ENCODE assay signal across 1 cellular context in the genomic region with DNA sequence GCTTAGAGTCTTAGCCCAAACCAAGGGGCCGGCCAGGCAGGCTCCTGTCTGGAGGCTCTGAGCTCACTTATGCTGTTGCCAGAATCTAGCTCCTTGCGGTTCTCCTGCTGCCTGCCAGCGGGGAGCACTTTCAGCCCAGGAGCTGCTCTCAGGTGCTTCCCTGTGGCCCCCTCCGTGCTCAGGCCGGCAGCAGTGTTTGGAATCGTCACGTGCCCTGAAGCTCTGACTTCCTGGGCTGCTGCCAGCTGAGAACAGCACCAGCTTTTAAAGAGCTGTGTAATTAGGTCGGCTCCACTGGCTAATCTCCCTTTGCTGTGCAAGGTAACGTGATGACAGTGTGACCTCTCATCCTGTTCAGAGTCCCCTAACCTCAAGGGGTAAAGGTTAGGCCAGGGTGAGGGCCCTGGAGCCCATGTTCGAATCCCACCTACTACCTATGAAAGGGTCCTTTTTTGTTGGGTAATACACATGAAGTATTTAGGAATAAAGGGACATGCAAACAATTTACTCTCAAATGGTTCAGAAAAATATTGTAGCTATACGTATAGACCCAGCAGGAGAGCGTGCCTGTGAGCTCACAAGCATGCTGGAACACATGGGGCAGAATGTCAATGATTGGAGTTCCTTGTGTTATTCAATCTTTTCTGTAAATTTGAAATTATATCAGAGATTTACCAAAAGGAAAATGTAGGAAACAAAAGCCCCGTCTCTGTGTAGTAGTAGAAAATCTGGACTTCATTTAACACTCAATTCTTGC.
TF ChIP-seq lines count a peak whose summit lies in the region.

No MANE protein-coding gene starts in this region.

TF ChIP-seq in H1, 55 proteins besides CTCF, POLR2A, EP300 and RAD21:
- TF ChIP-seq, protein P1, sequence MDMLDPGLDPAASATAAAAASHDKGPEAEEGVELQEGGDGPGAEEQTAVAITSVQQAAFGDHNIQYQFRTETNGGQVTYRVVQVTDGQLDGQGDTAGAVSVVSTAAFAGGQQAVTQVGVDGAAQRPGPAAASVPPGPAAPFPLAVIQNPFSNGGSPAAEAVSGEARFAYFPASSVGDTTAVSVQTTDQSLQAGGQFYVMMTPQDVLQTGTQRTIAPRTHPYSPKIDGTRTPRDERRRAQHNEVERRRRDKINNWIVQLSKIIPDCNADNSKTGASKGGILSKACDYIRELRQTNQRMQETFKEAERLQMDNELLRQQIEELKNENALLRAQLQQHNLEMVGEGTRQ (IDR thresholded peaks at IDR 0.05; ENCODE audit: low read length), result peak; percentile 73
- TF ChIP-seq ATF3 (IDR thresholded peaks at IDR 0.05; ENCODE audit: insufficient read depth, low read depth, low read length) (0 out of 2 replicates have a peak, but pooled peaks have one; percentile 29), CBX5 (IDR thresholded peaks at IDR 0.05; ENCODE audit: low read depth, low read length) (no peak), CBX8 (IDR thresholded peaks at IDR 0.05; ENCODE audit: borderline replicate concordance, low read depth, low read length) (no peak), CTBP2 (IDR thresholded peaks at IDR 0.05; ENCODE audit: borderline replicate concordance, insufficient read depth, insufficient read length, low read length) (peak; percentile 35), NANOG (IDR thresholded peaks at IDR 0.05; ENCODE audit: insufficient read depth, low read depth, low read length, poor library complexity, severe bottlenecking) (no peak), MAX (IDR thresholded peaks at IDR 0.05) (peak; percentile 50)
- TF ChIP-seq, protein P2, sequence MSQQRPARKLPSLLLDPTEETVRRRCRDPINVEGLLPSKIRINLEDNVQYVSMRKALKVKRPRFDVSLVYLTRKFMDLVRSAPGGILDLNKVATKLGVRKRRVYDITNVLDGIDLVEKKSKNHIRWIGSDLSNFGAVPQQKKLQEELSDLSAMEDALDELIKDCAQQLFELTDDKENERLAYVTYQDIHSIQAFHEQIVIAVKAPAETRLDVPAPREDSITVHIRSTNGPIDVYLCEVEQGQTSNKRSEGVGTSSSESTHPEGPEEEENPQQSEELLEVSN (IDR thresholded peaks at IDR 0.05), result peak; percentile 34; the same call in 1 of the 2 replicates
